Comparison of ENCODE assay signal across 22 cellular contexts in the genomic region with DNA sequence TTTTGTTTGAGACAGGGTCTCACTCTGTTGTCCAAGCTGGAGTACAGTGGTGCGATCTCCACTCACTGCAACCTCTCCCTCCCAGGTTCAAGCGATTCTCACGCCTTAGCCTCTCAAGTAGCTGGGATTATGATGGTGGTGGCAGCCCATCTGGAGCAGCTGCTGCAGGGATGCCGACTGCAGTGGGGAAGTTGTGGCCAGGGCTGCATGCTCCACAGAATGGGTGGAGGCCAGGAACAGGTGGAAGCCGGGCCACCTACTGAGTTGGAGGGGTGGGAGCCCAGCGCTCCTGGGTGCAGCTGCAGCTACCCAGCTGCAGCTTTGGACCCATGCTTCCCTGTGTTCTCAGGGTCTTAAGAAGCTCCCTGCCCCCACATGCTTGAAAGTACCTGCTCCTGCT.
DNase-seq lines count a peak whose midpoint lies in the region; ATAC-seq and TF ChIP-seq lines count a peak whose summit lies in the region.
"Had no signal": no experiment of that assay in that cellular context is flagged by ENCODE, and none has a peak within 500 bp of the region (broad histone marks: within the 10 kb centered on the region; RNA-seq: fewer than 3 reads in every experiment).

No MANE protein-coding gene starts in this region.

- no peaks in the 10 kb centered on the region for H3K27me3 ChIP-seq in DND-41 (ENCODE audit: insufficient read depth, low read length, poor library complexity)
- H3K27me3 ChIP-seq in GM23338 (ENCODE audit: insufficient read depth): no peaks in the 10 kb centered on the region
- no peaks in the 10 kb centered on the region for H3K27me3 ChIP-seq in gastrocnemius medialis
- H3K27me3 ChIP-seq: BE2C; BLaER1 treated with 17β-estradiol and CSF1 and Interleukin-3, amounts not matched to agents 10 nM and 100 nM had no signal

- peaks cover 13% of the 10 kb centered on the region; the same call in 1 of the 2 replicates for H3K79me2 ChIP-seq in DND-41 (ENCODE audit: insufficient read depth, low read length)
- 0 out of 2 replicates have a peak, but pooled peaks cover 3% of the 10 kb centered on the region for H3K79me2 ChIP-seq in GM23338 (replicated peaks; ENCODE audit: insufficient read depth)

- H3K4me3 ChIP-seq in DND-41 (ENCODE audit: low read depth in 1 of 2, low read length in 2 of 2) (no peak overlapping the region), GM23338 (no peak overlapping the region), gastrocnemius medialis (no peak overlapping the region)
- H3K4me3 ChIP-seq: A549; BLaER1 treated with 17β-estradiol and CSF1 and Interleukin-3, amounts not matched to agents 10 nM and 100 nM; HAP-1 had no signal

- no peaks in the 10 kb centered on the region for H3K9me2 ChIP-seq in GM23338 (ENCODE audit: insufficient read depth)

- no peak for TF ChIP-seq POLR2A in gastrocnemius medialis (IDR thresholded peaks at IDR 0.05)

- no peak overlapping the region for H3K4me3 Mint-ChIP-seq in GM23338
- H3K4me3 Mint-ChIP-seq: CD14-positive monocyte; CD4-positive, alpha-beta T cell; CD8-positive, alpha-beta memory T cell; HFFc6 had no signal

- peaks cover 31% of the 10 kb centered on the region for H3K36me3 ChIP-seq in DND-41 (ENCODE audit: insufficient read depth, low read length)
- H3K36me3 ChIP-seq in GM23338 (ENCODE audit: insufficient read depth): no peaks in the 10 kb centered on the region
- H3K36me3 ChIP-seq in gastrocnemius medialis: no peaks in the 10 kb centered on the region
- H3K36me3 ChIP-seq: BE2C, HAP-1 had no signal

- TF ChIP-seq CTCF in DND-41 (IDR thresholded peaks at IDR 0.05; ENCODE audit: borderline replicate concordance, extremely low read depth, low read length, poor library complexity, severe bottlenecking): no peak
- TF ChIP-seq CTCF in GM23338 (conservative IDR thresholded peaks at IDR 0.05; ENCODE audit: low read depth in 2 of 2): no peak
- no peak for TF ChIP-seq CTCF in gastrocnemius medialis (IDR thresholded peaks at IDR 0.05 in 4 of 5, conservative IDR thresholded peaks at IDR 0.05 in 1 of 5)

- H4K20me1 ChIP-seq in DND-41 (ENCODE audit: insufficient read depth, low read length) (no peaks in the 10 kb centered on the region; the same call in 1 of the 2 replicates), GM23338 (replicated peaks; ENCODE audit: insufficient read depth) (no peaks in the 10 kb centered on the region; the same call in 1 of the 2 replicates)
- H4K20me1 ChIP-seq: BLaER1 treated with 17β-estradiol and CSF1 and Interleukin-3, amounts not matched to agents 10 nM and 100 nM had no signal

- in situ Hi-C loops in gastrocnemius medialis (cut with MboI; ENCODE audit: low sequenced_read_pairs in 4 of 4): no loop called here

- H3K27ac ChIP-seq in DND-41 (ENCODE audit: low read length) (no peak overlapping the region), GM23338 (ENCODE audit: low read depth) (no peak overlapping the region), gastrocnemius medialis (no peak overlapping the region)
- H3K27ac ChIP-seq: A549; BLaER1 treated with 17β-estradiol and CSF1 and Interleukin-3, amounts not matched to agents 10 nM and 100 nM had no signal

- H3K9me3 ChIP-seq in DND-41 (ENCODE audit: insufficient read depth, low read length, severe bottlenecking) (no peaks in the 10 kb centered on the region), gastrocnemius medialis (no peaks in the 10 kb centered on the region)
- H3K9me3 ChIP-seq: A549, BE2C, HAP-1 had no signal

- H3K4me2 ChIP-seq in DND-41 (ENCODE audit: insufficient read depth, low read length) (no peak overlapping the region), GM23338 (no peak overlapping the region)
- H3K4me2 ChIP-seq: A549; BLaER1 treated with 17β-estradiol and CSF1 and Interleukin-3, amounts not matched to agents 10 nM and 100 nM had no signal

- peak; percentile 24; the same call in 1 of the 3 replicates for ATAC-seq in DND-41 (ENCODE audit: insufficient read depth, low read depth)
- no peak for ATAC-seq in GM23338
- no peak for ATAC-seq in gastrocnemius medialis
- ATAC-seq: A549 had no signal

- H3K4me1 Mint-ChIP-seq in GM23338: no peaks in the 10 kb centered on the region
- H3K4me1 Mint-ChIP-seq: CD14-positive monocyte had no signal

- intact Hi-C loops in gastrocnemius medialis (cut with DNase I; ENCODE audit: low total_unique reads): no loop called here

- peaks cover 25% of the 10 kb centered on the region for H3K36me3 Mint-ChIP-seq in GM23338 (ENCODE audit: low read depth)

- no peak overlapping the region for H3K27ac Mint-ChIP-seq in GM23338
- H3K27ac Mint-ChIP-seq: CD4-positive, alpha-beta T cell; CD8-positive, alpha-beta memory T cell; HFFc6 had no signal

- no peaks in the 10 kb centered on the region for H3F3A ChIP-seq in GM23338 (replicated peaks; ENCODE audit: low read depth)

- H3K27me3 Mint-ChIP-seq in GM23338 (ENCODE audit: insufficient read depth, low read depth, poor library complexity): peaks cover 2% of the 10 kb centered on the region
- H3K27me3 Mint-ChIP-seq: CD4-positive, alpha-beta T cell; CD8-positive, alpha-beta memory T cell had no signal

- H3K4me1 ChIP-seq in DND-41 (ENCODE audit: insufficient read depth, low read length) (no peaks in the 10 kb centered on the region), GM23338 (ENCODE audit: insufficient read depth) (no peaks in the 10 kb centered on the region), gastrocnemius medialis (no peaks in the 10 kb centered on the region)
- H3K4me1 ChIP-seq: A549; BE2C; BLaER1 treated with 17β-estradiol and CSF1 and Interleukin-3, amounts not matched to agents 10 nM and 100 nM; HAP-1 had no signal

- H2AFZ ChIP-seq in DND-41 (ENCODE audit: low read depth, low read length) (no peak overlapping the region), GM23338 (no peak overlapping the region)

- DNase-seq in DND-41 (no peak), NCI-H510A (lab: John Stamatoyannopoulos, UW) (peak; percentile 8), NCI-H524 treated with DMSO at 0.1 percent for 48 hours (lab: John Stamatoyannopoulos, UW) (peak; percentile 16), myocyte (ENCODE audit: low read depth) (peak; percentile 40), GM23338 (ENCODE audit: low spot score) (no peak), gastrocnemius medialis (no peak)
- no peak for DNase-seq in NK-92 treated with Interleukin-12 subunit alpha and Interleukin-12 subunit beta, amount 100 ng/mL, for 24 hours (lab: John Stamatoyannopoulos, UW)
- DNase-seq: 8988T; ACHN; AML-193; BE2C; CD4-positive, alpha-beta T cell; CD8-positive, alpha-beta memory T cell; DMS 273 treated with DMSO at 0.1 percent for 48 hours; DMS79; GF-D8; GOT3; HFFc6 had no signal

- H3K9ac ChIP-seq in DND-41 (ENCODE audit: low read depth, low read length): no peak overlapping the region
- H3K9ac ChIP-seq: BLaER1 treated with 17β-estradiol and CSF1 and Interleukin-3, amounts not matched to agents 10 nM and 100 nM had no signal

- no peaks in the 10 kb centered on the region for H3K9me3 Mint-ChIP-seq in GM23338
- H3K9me3 Mint-ChIP-seq: CD4-positive, alpha-beta T cell; CD8-positive, alpha-beta memory T cell; HFFc6 had no signal

TF ChIP-seq in GM23338, 12 proteins besides CTCF, POLR2A, EP300 and RAD21 (continues in another document):
- no peak for TF ChIP-seq JUNB (IDR thresholded peaks at IDR 0.05; ENCODE audit: unreplicated experiment)
- TF ChIP-seq ZNF114 (CRISPR knock-in tag; IDR thresholded peaks at IDR 0.05): no peak
- no peak for TF ChIP-seq EZH2 (IDR thresholded peaks at IDR 0.05; ENCODE audit: low read depth, unreplicated experiment)

Comparison
In these comparisons a context has a peak if more than half of its experiments do, and no peak if none do; other contexts are left out.
1. DNase-seq: peak in NCI-H510A (single experiment), NCI-H524 treated with DMSO at 0.1 percent for 48 hours (single experiment) and myocyte (single experiment); none in DND-41 (single experiment), NK-92 treated with Interleukin-12 subunit alpha and Interleukin-12 subunit beta, amount 100 ng/mL, for 24 hours (single experiment), GM23338 (single experiment) and gastrocnemius medialis (0 of 2).